In genomic region chr21:29078884-29079765, GRCh38 we compare ENCODE assay signal across 8 cellular contexts. TPM values are rescaled to one million over a fixed set of nuclear protein-coding genes. Genes with fewer than 3 reads are reported as not detected.
DNase-seq lines count a peak whose midpoint lies in the region; ATAC-seq and TF ChIP-seq lines count a peak whose summit lies in the region.

No MANE protein-coding gene starts in this region.

- H3K36me3 ChIP-seq in MG63 (no peaks in the 10 kb centered on the region), neural progenitor cell (no peaks in the 10 kb centered on the region)

- H4K20me1 ChIP-seq in neural progenitor cell (ENCODE audit: low read depth): no peaks in the 10 kb centered on the region

- H3K4me1 Mint-ChIP-seq in activated naive CD4-positive, alpha-beta T cell treated with anti-CD3 and anti-CD28 coated beads, Interleukin-2, amount 10 ng/mL, durations not matched to agents 7 days and 5 days: peaks cover 64% of the 10 kb centered on the region
- H3K4me1 Mint-ChIP-seq in neural progenitor cell: peaks cover 2% of the 10 kb centered on the region

- peaks cover 5% of the 10 kb centered on the region for H3K9me3 Mint-ChIP-seq in activated naive CD4-positive, alpha-beta T cell treated with anti-CD3 and anti-CD28 coated beads, Interleukin-2, amount 10 ng/mL, durations not matched to agents 7 days and 5 days
- H3K9me3 Mint-ChIP-seq in neural progenitor cell: no peaks in the 10 kb centered on the region

- H3K27ac Mint-ChIP-seq in activated naive CD4-positive, alpha-beta T cell treated with anti-CD3 and anti-CD28 coated beads, Interleukin-2, amount 10 ng/mL, durations not matched to agents 7 days and 5 days: peak overlapping the region; percentile 98
- no peak overlapping the region for H3K27ac Mint-ChIP-seq in neural progenitor cell

- no peak overlapping the region for H3K4me3 ChIP-seq in MG63
- H3K4me3 ChIP-seq in neural progenitor cell: no peak overlapping the region

- no peaks in the 10 kb centered on the region; the same call in 1 of the 2 replicates for H3K9me3 ChIP-seq in MG63
- no peaks in the 10 kb centered on the region for H3K9me3 ChIP-seq in neural progenitor cell (ENCODE audit: low read depth)

- no peak overlapping the region for H3K27ac ChIP-seq in neural progenitor cell

- peaks cover 19% of the 10 kb centered on the region for H3K36me3 Mint-ChIP-seq in activated naive CD4-positive, alpha-beta T cell treated with anti-CD3 and anti-CD28 coated beads, Interleukin-2, amount 10 ng/mL, durations not matched to agents 7 days and 5 days
- no peaks in the 10 kb centered on the region for H3K36me3 Mint-ChIP-seq in neural progenitor cell

- H3K27me3 ChIP-seq in MG63 (no peaks in the 10 kb centered on the region), neural progenitor cell (no peaks in the 10 kb centered on the region)

- no peaks in the 10 kb centered on the region for H3K79me2 ChIP-seq in neural progenitor cell (ENCODE audit: low read depth)

- no peaks in the 10 kb centered on the region for H3F3A ChIP-seq in neural progenitor cell (ENCODE audit: low read depth)

- H3K4me1 ChIP-seq in neural progenitor cell: no peaks in the 10 kb centered on the region

- DNase-seq in G401 (ENCODE audit: low spot score) (peak; percentile 24), MG63 (peak; percentile 22), putamen (ENCODE audit: low spot score) (peak; percentile 45), neural progenitor cell (ENCODE audit: low spot score) (no peak), ecto neural progenitor cell (ENCODE audit: low spot score) (no peak), GM19240 (ENCODE audit: insufficient read length, low spot score) (no peak)
- peak; percentile 38 for DNase-seq in activated naive CD4-positive, alpha-beta T cell treated with anti-CD3 and anti-CD28 coated beads, Interleukin-2, amount 10 ng/mL, durations not matched to agents 7 days and 5 days

- peak; percentile 48 for ATAC-seq in GM21528 (IDR thresholded peaks at IDR 0.05; ENCODE audit: low FRiP score, unreplicated experiment)

- H3K27me3 Mint-ChIP-seq in activated naive CD4-positive, alpha-beta T cell treated with anti-CD3 and anti-CD28 coated beads, Interleukin-2, amount 10 ng/mL, durations not matched to agents 7 days and 5 days: no peaks in the 10 kb centered on the region
- peaks cover 3% of the 10 kb centered on the region for H3K27me3 Mint-ChIP-seq in neural progenitor cell (ENCODE audit: insufficient read depth, low read depth)

- no peak overlapping the region for H3K4me2 ChIP-seq in neural progenitor cell

- CTCF ChIA-PET in activated naive CD4-positive, alpha-beta T cell treated with anti-CD3 and anti-CD28 coated beads, Interleukin-2, amount 10 ng/mL, durations not matched to agents 7 days and 5 days (lab: Charles Lee): interaction anchor here (1.0 to 1.1 kb wide), 3 partner anchors 220 to 297 kb away, joined by 3 to 4 read pairs (median 4); no protein-coding TSS in a partner anchor

- H3K9ac ChIP-seq in neural progenitor cell: no peak overlapping the region

- peak overlapping the region; percentile 35 for H3K4me3 Mint-ChIP-seq in activated naive CD4-positive, alpha-beta T cell treated with anti-CD3 and anti-CD28 coated beads, Interleukin-2, amount 10 ng/mL, durations not matched to agents 7 days and 5 days
- H3K4me3 Mint-ChIP-seq in neural progenitor cell: no peak overlapping the region

- in situ Hi-C loops in G401 (cut with HindIII; ENCODE audit: low sequenced_read_pairs): no loop called here

- no peak overlapping the region for H2AFZ ChIP-seq in neural progenitor cell (replicated peaks)

- no peak for TF ChIP-seq CTCF in neural progenitor cell (IDR thresholded peaks at IDR 0.05)

RNA-seq across cellular contexts. Expression of gene CCT8, which starts 5.7 kb away (rescaled TPM):
- 1,037 and 1,164 TPM in 2 replicates for total RNA-seq in G401 (2014; rRNA removed; shearing (Covaris generic))
- 312 and 373 TPM in 2 replicates for total RNA-seq in MG63 (2014; rRNA removed; shearing (Covaris generic); ENCODE audit: low replicate concordance)
- total RNA-seq in neural progenitor cell (ENCODE audit: low replicate concordance): 433 and 642 TPM in 2 replicates

RNA-seq across cellular contexts. Expression of gene MAP3K7CL, which starts 51.3 kb away (rescaled TPM):
- total RNA-seq in G401 (2014; rRNA removed; shearing (Covaris generic)): 1.9 and 6.9 TPM in 2 replicates
- 28.3 and 41.5 TPM in 2 replicates for total RNA-seq in MG63 (2014; rRNA removed; shearing (Covaris generic); ENCODE audit: low replicate concordance)
- 0.12 TPM in 1 of 2 replicates, not detected in the other for total RNA-seq in neural progenitor cell (ENCODE audit: low replicate concordance)

RNA-seq across cellular contexts. Expression of gene USP16, which starts 54.7 kb away (rescaled TPM):
- total RNA-seq in G401 (2014; rRNA removed; shearing (Covaris generic)): 36.2 and 46.4 TPM in 2 replicates
- 27.8 and 41.8 TPM in 2 replicates for total RNA-seq in MG63 (2014; rRNA removed; shearing (Covaris generic); ENCODE audit: low replicate concordance)
- 24.7 and 38.5 TPM in 2 replicates for total RNA-seq in neural progenitor cell (ENCODE audit: low replicate concordance)

RNA-seq across cellular contexts. Expression of gene RWDD2B, which starts 60.0 kb away (rescaled TPM):
- 1.2 and 5.5 TPM in 2 replicates for total RNA-seq in G401 (2014; rRNA removed; shearing (Covaris generic))
- 7.3 and 8.4 TPM in 2 replicates for total RNA-seq in MG63 (2014; rRNA removed; shearing (Covaris generic); ENCODE audit: low replicate concordance)
- 9.6 and 10.2 TPM in 2 replicates for total RNA-seq in neural progenitor cell (ENCODE audit: low replicate concordance)

Comparison
In these comparisons a context has a peak if more than half of its experiments do, and no peak if none do; other contexts are left out.
1. DNase-seq: peak in G401 (single experiment), MG63 (single experiment), activated naive CD4-positive, alpha-beta T cell treated with anti-CD3 and anti-CD28 coated beads, Interleukin-2, amount 10 ng/mL, durations not matched to agents 7 days and 5 days (single experiment) and putamen (single experiment); none in neural progenitor cell (single experiment), ecto neural progenitor cell (single experiment) and GM19240 (single experiment).